Comparison of ENCODE assay signal across 30 cellular contexts in the genomic region with DNA sequence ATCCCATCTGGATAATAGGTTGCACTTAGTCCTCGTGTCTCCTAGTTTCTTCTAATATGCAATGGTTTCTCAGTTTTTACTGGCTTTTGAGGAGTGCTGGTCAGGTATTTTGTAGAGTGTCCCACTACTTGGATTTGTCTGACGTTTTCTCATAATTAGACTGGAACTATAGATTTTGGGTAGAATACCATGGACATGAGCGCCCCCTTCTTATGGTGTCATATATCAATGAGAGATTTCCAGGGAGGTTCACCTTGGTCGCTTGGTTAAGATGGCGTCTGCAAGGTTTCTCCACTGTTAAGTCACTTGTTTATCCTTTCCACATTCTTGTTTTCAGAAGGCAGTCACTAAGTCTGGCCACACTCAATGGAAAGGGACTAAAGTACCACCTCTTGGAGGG. TPM values are rescaled to one million over a fixed set of nuclear protein-coding genes. Genes with fewer than 3 reads are reported as not detected.
DNase-seq lines count a peak whose midpoint lies in the region; ATAC-seq and TF ChIP-seq lines count a peak whose summit lies in the region.
"Had no signal": no experiment of that assay in that cellular context is flagged by ENCODE, and none has a peak within 500 bp of the region (broad histone marks: within the 10 kb centered on the region; RNA-seq: fewer than 3 reads in every experiment).

No MANE protein-coding gene starts in this region.

- ATAC-seq in PC-3, result no peak
- no peak for ATAC-seq in HG02852 (IDR thresholded peaks at IDR 0.05; ENCODE audit: unreplicated experiment)
- no peak for ATAC-seq in GM18519 (IDR thresholded peaks at IDR 0.05; ENCODE audit: low FRiP score, unreplicated experiment)
- ATAC-seq: activated CD4-positive, CD25-positive, alpha-beta regulatory T cell treated with anti-CD3 and anti-CD28 coated beads, Interleukin-2, amount 50 U/mL, for 24 hours; heart right ventricle had no signal

- H3F3A ChIP-seq in PC-3 (ENCODE audit: low read length, unreplicated experiment), result no peaks in the 10 kb centered on the region

- no peaks in the 10 kb centered on the region for H3K4me1 ChIP-seq in PC-3 (ENCODE audit: insufficient read depth, low read length)
- H3K4me1 ChIP-seq in colonic mucosa, result no peaks in the 10 kb centered on the region
- H3K4me1 ChIP-seq: heart right ventricle, stomach, tibial artery had no signal

- peaks cover 23% of the 10 kb centered on the region for H3K27me3 ChIP-seq in PC-3 (ENCODE audit: low read length)
- H3K27me3 ChIP-seq in colonic mucosa, result no peaks in the 10 kb centered on the region
- H3K27me3 ChIP-seq: brain microvascular endothelial cell, heart right ventricle, ovary, stomach had no signal

- no TSS peak for BruUV-seq in PC-3 (replicated peaks; lab: Mats Ljungman, UMichigan)

- POLR2A ChIA-PET in PC-3 (lab: Charles Lee; ENCODE audit: unreplicated experiment), result no interaction called here

- intact Hi-C loops in PC-3 (cut with micrococcal nuclease) (no loop called here), colonic mucosa (cut with DNase I) (no loop called here)

- H3K79me2 ChIP-seq in PC-3 (ENCODE audit: low read length), result no peaks in the 10 kb centered on the region

- no peak overlapping the region for H3K4me2 ChIP-seq in PC-3 (ENCODE audit: low read length)
- H3K4me2 ChIP-seq: smooth muscle cell had no signal

- H4K20me1 ChIP-seq in PC-3 (ENCODE audit: low read length), result no peaks in the 10 kb centered on the region

- DNase-seq in NCI-H748 (lab: John Stamatoyannopoulos, UW; ENCODE audit: unreplicated experiment) (peak; percentile 39), NCI-H748 treated with DMSO at 0.1 percent for 48 hours (lab: John Stamatoyannopoulos, UW) (no peak), HT-29 (ENCODE audit: low spot score) (peak; percentile 23), PC-3 (no peak), fibroblast of the aortic adventitia (ENCODE audit: low read depth) (peak; percentile 11), colonic mucosa (no peak)
- DNase-seq: activated CD4-positive, alpha-beta memory T cell treated with anti-CD3 and anti-CD28 coated beads for 36 hours; activated CD8-positive, alpha-beta memory T cell treated with anti-CD3 and anti-CD28 coated beads, Interleukin-2, amount 50 U/mL, for 4 hours; activated naive CD4-positive, alpha-beta T cell treated with anti-CD3 and anti-CD28 coated beads, Interleukin-2, amount 10 ng/mL, durations not matched to agents 7 days and 5 days; amniotic stem cell; brain microvascular endothelial cell; CD8-positive, alpha-beta memory T cell; DMS 273 treated with DMSO at 0.1 percent for 48 hours; HCEC 1CT; heart right ventricle; Kasumi-1; NCI-H1048; NCI-H187 treated with DMSO at 0.1 percent for 48 hours; NCI-H2227 treated with DMSO at 0.1 percent for 48 hours; ovary; retina; SIG-M5; stimulated activated CD4-positive, alpha-beta T cell treated with anti-CD3 and anti-CD28 coated beads, Interleukin-2, amount 100 ng/mL, for 24 hours; stomach; tibial artery had no signal

- H3K4me3 ChIP-seq in PC-3 (ENCODE audit: low read length), result no peak overlapping the region
- no peak overlapping the region for H3K4me3 ChIP-seq in fibroblast of the aortic adventitia (ENCODE audit: low read depth, low read length)
- no peak overlapping the region for H3K4me3 ChIP-seq in colonic mucosa
- H3K4me3 ChIP-seq: heart right ventricle, ovary, smooth muscle cell, stomach, tibial artery had no signal

- H2AFZ ChIP-seq in PC-3 (ENCODE audit: low read length), result no peak overlapping the region

- H3K9me3 ChIP-seq in PC-3 (ENCODE audit: low read length) (no peaks in the 10 kb centered on the region), colonic mucosa (no peaks in the 10 kb centered on the region)
- H3K9me3 ChIP-seq: heart right ventricle, ovary, stomach, tibial artery had no signal

- CTCF ChIA-PET in PC-3 (lab: Charles Lee), result no interaction called here

- H3K27ac ChIP-seq in PC-3 (ENCODE audit: low read length), result no peak overlapping the region
- H3K27ac ChIP-seq in colonic mucosa, result no peak overlapping the region
- H3K27ac ChIP-seq: brain microvascular endothelial cell, epithelial cell of prostate, heart right ventricle, ovary, stomach, tibial artery had no signal

- H3K9ac ChIP-seq in PC-3 (ENCODE audit: low read length) (no peak overlapping the region), colonic mucosa (ENCODE audit: low read depth in 2 of 2, low read length in 2 of 2) (no peak overlapping the region)

- TF ChIP-seq CTCF in PC-3 (conservative IDR thresholded peaks at IDR 0.05; ENCODE audit: low read depth, low read length) (peak; percentile 30; the same call in 1 of the 2 replicates), fibroblast of the aortic adventitia (IDR thresholded peaks at IDR 0.05; ENCODE audit: insufficient read depth, low read length) (no peak), colonic mucosa (IDR thresholded peaks at IDR 0.05) (no peak)

- H3K36me3 ChIP-seq in PC-3 (ENCODE audit: low read depth, low read length) (no peaks in the 10 kb centered on the region), colonic mucosa (no peaks in the 10 kb centered on the region)
- H3K36me3 ChIP-seq: brain microvascular endothelial cell, heart right ventricle, ovary, stomach, tibial artery had no signal

- no peaks in the 10 kb centered on the region for H3K9me2 ChIP-seq in PC-3 (replicated peaks; ENCODE audit: low read length)

RNA-seq across cellular contexts. Expression of gene SOHLH2, which starts 6.7 kb away (rescaled TPM):
- total RNA-seq in HT-29 (2014; rRNA removed; shearing (Covaris generic)), result not detected in 2 replicates
- not detected in 2 replicates for total RNA-seq in PC-3 (2014; rRNA removed)
- 1.6 and 1.7 TPM in 2 replicates for total RNA-seq in fibroblast of the aortic adventitia (ENCODE audit: low replicate concordance)
- total RNA-seq in colonic mucosa, result under 1 TPM in 1 of 2 donors, not detected in 1; 0.32 TPM
- total RNA-seq: activated CD4-positive, alpha-beta memory T cell treated with anti-CD3 and anti-CD28 coated beads for 36 hours; CD8-positive, alpha-beta memory T cell had no signal

Comparison
In these comparisons a context has a peak if more than half of its experiments do, and no peak if none do; other contexts are left out.
1. DNase-seq: peak in NCI-H748 (single experiment), HT-29 (single experiment) and fibroblast of the aortic adventitia (single experiment); none in NCI-H748 treated with DMSO at 0.1 percent for 48 hours (single experiment), PC-3 (single experiment) and colonic mucosa (single experiment).